34 cellular contexts compared by ENCODE assay signal in the genomic region with DNA sequence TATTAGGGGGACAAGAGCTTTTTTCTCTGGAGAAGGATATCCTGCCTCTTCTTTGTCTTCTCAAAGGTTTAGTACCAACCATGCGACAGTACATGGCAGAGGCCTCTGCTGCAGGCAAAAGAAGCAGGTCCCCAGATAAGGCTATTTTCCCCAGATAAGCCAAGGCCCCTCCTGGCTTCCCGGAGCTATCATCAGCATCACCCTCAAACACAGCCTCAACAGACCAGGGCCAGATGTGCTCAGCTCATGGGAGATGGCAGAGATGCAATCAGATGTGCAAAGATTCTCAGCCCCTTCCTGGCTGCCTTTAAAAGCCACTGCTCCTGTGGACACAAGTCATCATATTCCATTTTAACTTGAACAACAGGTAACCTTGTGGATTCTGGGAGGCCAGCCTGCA. TPM values are rescaled to one million over a fixed set of nuclear protein-coding genes. Genes with fewer than 3 reads are reported as not detected.
"Had no signal": no experiment of that assay in that cellular context is flagged by ENCODE, and none has a peak within 500 bp of the region (broad histone marks: within the 10 kb centered on the region; RNA-seq: fewer than 3 reads in every experiment).

No MANE protein-coding gene starts in this region.

- DNase-seq: activated B cell treated with CpG ODN at 0.5 μM for 24 hours; activated CD4-positive, alpha-beta memory T cell treated with anti-CD3 and anti-CD28 coated beads, Interleukin-2, amount 10 ng/mL, durations not matched to agents 7 days and 5 days; activated CD4-positive, alpha-beta T cell treated with anti-CD3 and anti-CD28 coated beads for 48 hours; activated CD4-positive, alpha-beta T cell treated with anti-CD3 and anti-CD28 coated beads, Interleukin-2, amount 10 ng/mL, durations not matched to agents 7 days and 5 days; activated CD4-positive, alpha-beta T cell treated with anti-CD3 and anti-CD28 coated beads, Interleukin-2, amount 50 U/mL, for 48 hours; activated CD4-positive, CD25-positive, alpha-beta regulatory T cell treated with anti-CD3 and anti-CD28 coated beads, Interleukin-2, amount 50 U/mL, for 72 hours; activated CD8-positive, alpha-beta memory T cell treated with anti-CD3 and anti-CD28 coated beads for 24 hours; activated CD8-positive, alpha-beta memory T cell treated with anti-CD3 and anti-CD28 coated beads, Interleukin-2, amount 10 ng/mL, durations not matched to agents 7 days and 5 days; activated CD8-positive, alpha-beta memory T cell treated with anti-CD3 and anti-CD28 coated beads, Interleukin-2, amount 50 U/mL, for 48 hours; activated CD8-positive, alpha-beta T cell treated with anti-CD3 and anti-CD28 coated beads, Interleukin-2, amount 10 ng/mL, durations not matched to agents 7 days and 5 days; activated effector memory CD4-positive, alpha-beta T cell treated with Interleukin-2 at 50 U/mL for 16 hours; activated gamma-delta T cell; activated naive CD4-positive, alpha-beta T cell treated with anti-CD3 and anti-CD28 coated beads, Interleukin-2, amount 10 ng/mL, durations not matched to agents 7 days and 5 days; activated naive CD4-positive, alpha-beta T cell treated with Interleukin-2 at 50 U/mL for 16 hours; activated naive CD8-positive, alpha-beta T cell treated with anti-CD3 and anti-CD28 coated beads, Interleukin-2, amount 10 ng/mL, durations not matched to agents 7 days and 5 days; activated naive CD8-positive, alpha-beta T cell treated with anti-CD3 and anti-CD28 coated beads, Interleukin-2, amount 50 U/mL, for 24 hours; activated T-cell treated with anti-CD3 and anti-CD28 coated beads, Interleukin-2, amount 50 U/mL, for 24 hours; activated T-cell treated with anti-CD3 and anti-CD28 coated beads, Interleukin-2, amount 50 U/mL, for 48 hours; caudate nucleus; cerebellar nuclear complex; T-helper 1 cell; T-helper 2 cell; T-helper 9 cell had no signal

- H3K27ac Mint-ChIP-seq: activated B cell treated with CpG ODN at 0.5 μM for 24 hours; activated CD4-positive, alpha-beta memory T cell treated with anti-CD3 and anti-CD28 coated beads, Interleukin-2, amount 10 ng/mL, durations not matched to agents 7 days and 5 days; activated CD4-positive, alpha-beta T cell treated with anti-CD3 and anti-CD28 coated beads, Interleukin-2, amount 10 ng/mL, durations not matched to agents 7 days and 5 days; activated CD8-positive, alpha-beta memory T cell treated with anti-CD3 and anti-CD28 coated beads, Interleukin-2, amount 10 ng/mL, durations not matched to agents 7 days and 5 days; activated CD8-positive, alpha-beta T cell treated with anti-CD3 and anti-CD28 coated beads, Interleukin-2, amount 10 ng/mL, durations not matched to agents 7 days and 5 days; activated naive CD4-positive, alpha-beta T cell treated with anti-CD3 and anti-CD28 coated beads, Interleukin-2, amount 10 ng/mL, durations not matched to agents 7 days and 5 days; activated naive CD4-positive, alpha-beta T cell treated with anti-CD3 and anti-CD28 coated beads, Interleukin-2, amount 50 U/mL, for 24 hours; activated naive CD8-positive, alpha-beta T cell; activated naive CD8-positive, alpha-beta T cell treated with anti-CD3 and anti-CD28 coated beads, Interleukin-2, amount 10 ng/mL, durations not matched to agents 7 days and 5 days; activated naive CD8-positive, alpha-beta T cell treated with anti-CD3 and anti-CD28 coated beads, Interleukin-2, amount 50 U/mL, for 24 hours; activated T-cell treated with anti-CD3 and anti-CD28 coated beads, Interleukin-2, amount 50 U/mL, for 24 hours; activated T-helper 2 cell treated with anti-CD3 and anti-CD28 coated beads, Interferon-gamma antibody, Interleukin-2, Interleukin-4, amounts not matched to agents 10 μg/mL and 5 μg/mL and 100 μg/mL, durations not matched to agents 14 hours and 24 hours and 36 hours; T-helper 1 cell treated with Interleukin-12 subunit alpha and Interleukin-12 subunit beta and Interleukin-4 antibody, amounts not matched to agents 30 μg/mL and 1 μg/mL, for 36 hours; T-helper 2 cell treated with Interferon-gamma antibody and Interleukin-4, amounts not matched to agents 5 μg/mL and 100 μg/mL, for 36 hours had no signal

- H3K4me3 Mint-ChIP-seq: activated B cell treated with CpG ODN at 0.5 μM for 24 hours; activated CD4-positive, alpha-beta memory T cell treated with anti-CD3 and anti-CD28 coated beads, Interleukin-2, amount 10 ng/mL, durations not matched to agents 7 days and 5 days; activated CD4-positive, alpha-beta T cell treated with anti-CD3 and anti-CD28 coated beads, Interleukin-2, amount 10 ng/mL, durations not matched to agents 7 days and 5 days; activated CD8-positive, alpha-beta memory T cell treated with anti-CD3 and anti-CD28 coated beads, Interleukin-2, amount 10 ng/mL, durations not matched to agents 7 days and 5 days; activated CD8-positive, alpha-beta T cell treated with anti-CD3 and anti-CD28 coated beads, Interleukin-2, amount 10 ng/mL, durations not matched to agents 7 days and 5 days; activated naive CD4-positive, alpha-beta T cell treated with anti-CD3 and anti-CD28 coated beads, Interleukin-2, amount 10 ng/mL, durations not matched to agents 7 days and 5 days; activated naive CD4-positive, alpha-beta T cell treated with anti-CD3 and anti-CD28 coated beads, Interleukin-2, amount 50 U/mL, for 24 hours; activated naive CD8-positive, alpha-beta T cell; activated naive CD8-positive, alpha-beta T cell treated with anti-CD3 and anti-CD28 coated beads, Interleukin-2, amount 10 ng/mL, durations not matched to agents 7 days and 5 days; activated naive CD8-positive, alpha-beta T cell treated with anti-CD3 and anti-CD28 coated beads, Interleukin-2, amount 50 U/mL, for 24 hours; activated T-cell treated with anti-CD3 and anti-CD28 coated beads, Interleukin-2, amount 50 U/mL, for 24 hours; brain; central memory CD8-positive, alpha-beta T cell; T-helper 1 cell treated with Interleukin-12 subunit alpha and Interleukin-12 subunit beta and Interleukin-4 antibody, amounts not matched to agents 30 μg/mL and 1 μg/mL, for 36 hours; T-helper 2 cell treated with Interferon-gamma antibody and Interleukin-4, amounts not matched to agents 5 μg/mL and 100 μg/mL, for 36 hours had no signal

- H3K36me3 Mint-ChIP-seq: activated CD8-positive, alpha-beta memory T cell treated with anti-CD3 and anti-CD28 coated beads, Interleukin-2, amount 10 ng/mL, durations not matched to agents 7 days and 5 days; activated naive CD4-positive, alpha-beta T cell treated with anti-CD3 and anti-CD28 coated beads, Interleukin-2, amount 10 ng/mL, durations not matched to agents 7 days and 5 days; activated naive CD4-positive, alpha-beta T cell treated with anti-CD3 and anti-CD28 coated beads, Interleukin-2, amount 50 U/mL, for 24 hours; activated naive CD8-positive, alpha-beta T cell; activated naive CD8-positive, alpha-beta T cell treated with anti-CD3 and anti-CD28 coated beads, Interleukin-2, amount 10 ng/mL, durations not matched to agents 7 days and 5 days had no signal

- H3K4me1 Mint-ChIP-seq: activated B cell treated with CpG ODN at 0.5 μM for 24 hours; activated CD4-positive, alpha-beta memory T cell treated with anti-CD3 and anti-CD28 coated beads, Interleukin-2, amount 10 ng/mL, durations not matched to agents 7 days and 5 days; activated CD4-positive, alpha-beta T cell treated with anti-CD3 and anti-CD28 coated beads, Interleukin-2, amount 10 ng/mL, durations not matched to agents 7 days and 5 days; activated CD8-positive, alpha-beta memory T cell treated with anti-CD3 and anti-CD28 coated beads, Interleukin-2, amount 10 ng/mL, durations not matched to agents 7 days and 5 days; activated naive CD4-positive, alpha-beta T cell treated with anti-CD3 and anti-CD28 coated beads, Interleukin-2, amount 10 ng/mL, durations not matched to agents 7 days and 5 days; activated naive CD4-positive, alpha-beta T cell treated with anti-CD3 and anti-CD28 coated beads, Interleukin-2, amount 50 U/mL, for 24 hours; activated naive CD8-positive, alpha-beta T cell treated with anti-CD3 and anti-CD28 coated beads, Interleukin-2, amount 10 ng/mL, durations not matched to agents 7 days and 5 days; central memory CD8-positive, alpha-beta T cell had no signal

- ATAC-seq: activated CD8-positive, alpha-beta memory T cell treated with anti-CD3 and anti-CD28 coated beads, Interleukin-2, amount 10 ng/mL, durations not matched to agents 7 days and 5 days; activated CD8-positive, alpha-beta T cell treated with anti-CD3 and anti-CD28 coated beads, Interleukin-2, amount 10 ng/mL, durations not matched to agents 7 days and 5 days had no signal

- H3K27ac ChIP-seq: ascending aorta, cardiac muscle cell, VCaP had no signal

- H3K9me3 Mint-ChIP-seq: activated B cell treated with CpG ODN at 0.5 μM for 24 hours; activated CD4-positive, alpha-beta memory T cell treated with anti-CD3 and anti-CD28 coated beads, Interleukin-2, amount 10 ng/mL, durations not matched to agents 7 days and 5 days; activated CD4-positive, alpha-beta T cell treated with anti-CD3 and anti-CD28 coated beads, Interleukin-2, amount 10 ng/mL, durations not matched to agents 7 days and 5 days; activated naive CD4-positive, alpha-beta T cell treated with anti-CD3 and anti-CD28 coated beads, Interleukin-2, amount 10 ng/mL, durations not matched to agents 7 days and 5 days; activated naive CD4-positive, alpha-beta T cell treated with anti-CD3 and anti-CD28 coated beads, Interleukin-2, amount 50 U/mL, for 24 hours; activated naive CD8-positive, alpha-beta T cell treated with anti-CD3 and anti-CD28 coated beads, Interleukin-2, amount 10 ng/mL, durations not matched to agents 7 days and 5 days; activated naive CD8-positive, alpha-beta T cell treated with anti-CD3 and anti-CD28 coated beads, Interleukin-2, amount 50 U/mL, for 24 hours; activated T-cell treated with anti-CD3 and anti-CD28 coated beads, Interleukin-2, amount 50 U/mL, for 24 hours; activated T-helper 2 cell treated with anti-CD3 and anti-CD28 coated beads, Interferon-gamma antibody, Interleukin-2, Interleukin-4, amounts not matched to agents 10 μg/mL and 5 μg/mL and 100 μg/mL, durations not matched to agents 14 hours and 24 hours and 36 hours; brain; central memory CD8-positive, alpha-beta T cell; T-helper 1 cell treated with Interleukin-12 subunit alpha and Interleukin-12 subunit beta and Interleukin-4 antibody, amounts not matched to agents 30 μg/mL and 1 μg/mL, for 36 hours; T-helper 2 cell treated with Interferon-gamma antibody and Interleukin-4, amounts not matched to agents 5 μg/mL and 100 μg/mL, for 36 hours had no signal

RNA-seq across cellular contexts. Expression of a gene that starts 49.0 kb away (rescaled TPM):
- total RNA-seq: activated B cell treated with CpG ODN at 0.5 μM for 24 hours; activated CD4-positive, alpha-beta memory T cell treated with anti-CD3 and anti-CD28 coated beads, Interleukin-2, amount 10 ng/mL, durations not matched to agents 7 days and 5 days; activated CD4-positive, alpha-beta T cell treated with anti-CD3 and anti-CD28 coated beads, Interleukin-2, amount 10 ng/mL, durations not matched to agents 7 days and 5 days; activated CD8-positive, alpha-beta memory T cell treated with anti-CD3 and anti-CD28 coated beads, Interleukin-2, amount 10 ng/mL, durations not matched to agents 7 days and 5 days; activated CD8-positive, alpha-beta T cell treated with anti-CD3 and anti-CD28 coated beads, Interleukin-2, amount 10 ng/mL, durations not matched to agents 7 days and 5 days; activated naive CD8-positive, alpha-beta T cell treated with anti-CD3 and anti-CD28 coated beads, Interleukin-2, amount 10 ng/mL, durations not matched to agents 7 days and 5 days; bronchial epithelial cell had no signal
